In genomic region chr22:48366056-48366455, GRCh38 we compare ENCODE assay signal across 1 cellular context.
TF ChIP-seq lines count a peak whose summit lies in the region.

No MANE protein-coding gene starts in this region.

TF ChIP-seq in H1, 55 proteins besides CTCF, POLR2A, EP300 and RAD21 (continued from another document):
- TF ChIP-seq, protein P1, sequence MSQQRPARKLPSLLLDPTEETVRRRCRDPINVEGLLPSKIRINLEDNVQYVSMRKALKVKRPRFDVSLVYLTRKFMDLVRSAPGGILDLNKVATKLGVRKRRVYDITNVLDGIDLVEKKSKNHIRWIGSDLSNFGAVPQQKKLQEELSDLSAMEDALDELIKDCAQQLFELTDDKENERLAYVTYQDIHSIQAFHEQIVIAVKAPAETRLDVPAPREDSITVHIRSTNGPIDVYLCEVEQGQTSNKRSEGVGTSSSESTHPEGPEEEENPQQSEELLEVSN (IDR thresholded peaks at IDR 0.05) = no peak
- no peak for TF ChIP-seq JUN (IDR thresholded peaks at IDR 0.05; ENCODE audit: low read depth, low read length)
- TF ChIP-seq RBBP5 (IDR thresholded peaks at IDR 0.05; ENCODE audit: borderline replicate concordance, low read depth, low read length) = no peak
- no peak for TF ChIP-seq ZNF274 (IDR thresholded peaks at IDR 0.05; ENCODE audit: borderline replicate concordance, extremely low read depth, low read length)
- no peak for TF ChIP-seq EGR1 (IDR thresholded peaks at IDR 0.05; ENCODE audit: borderline replicate concordance, low read depth, low read length)
